ENCODE assay signal across 2 cellular contexts in the genomic region with DNA sequence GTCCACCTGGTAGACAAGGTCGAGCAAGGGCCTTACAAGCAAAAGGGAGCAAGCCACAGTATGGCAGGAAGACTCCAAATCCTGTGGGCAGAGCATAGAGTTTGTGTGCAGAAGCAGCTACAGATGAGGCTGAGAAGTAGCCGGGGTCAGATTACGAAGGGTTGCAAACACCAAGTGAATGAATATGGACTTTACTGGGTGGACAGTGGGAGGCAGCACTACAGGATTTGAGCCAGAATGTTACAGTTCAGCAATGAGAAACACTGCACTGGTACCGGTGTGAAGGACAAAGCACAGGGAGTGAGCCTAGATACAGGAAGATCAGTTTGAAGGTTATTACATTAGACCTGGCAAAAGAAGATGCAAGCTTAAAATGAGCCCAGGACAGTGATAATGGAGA.
TF ChIP-seq lines count a peak whose summit lies in the region.

No MANE protein-coding gene starts in this region.

TF ChIP-seq in SK-N-SH treated with all-trans-retinoic acid at 6 μM for 48 hours, 23 proteins besides CTCF, POLR2A, EP300 and RAD21 (continued from another document):
- TF ChIP-seq CSDC2 (CRISPR knock-in tag; IDR thresholded peaks at IDR 0.05) (no peak), BACH2 (CRISPR knock-in tag; IDR thresholded peaks at IDR 0.05; ENCODE audit: borderline replicate concordance) (no peak), TSHZ2 (CRISPR knock-in tag; IDR thresholded peaks at IDR 0.05) (no peak), PPARA (CRISPR knock-in tag; IDR thresholded peaks at IDR 0.05; ENCODE audit: borderline replicate concordance) (no peak), ISL1 (CRISPR knock-in tag; IDR thresholded peaks at IDR 0.05) (no peak), RARB (CRISPR knock-in tag; IDR thresholded peaks at IDR 0.05) (no peak), ARNTL (CRISPR knock-in tag; IDR thresholded peaks at IDR 0.05; ENCODE audit: borderline replicate concordance, low read depth) (no peak), CREB5 (CRISPR knock-in tag; IDR thresholded peaks at IDR 0.05; ENCODE audit: low read depth) (no peak), POU6F1 (CRISPR knock-in tag; IDR thresholded peaks at IDR 0.05; ENCODE audit: borderline replicate concordance, low read depth) (no peak), GLIS3 (CRISPR knock-in tag; IDR thresholded peaks at IDR 0.05) (no peak), ZNF70 (CRISPR knock-in tag; IDR thresholded peaks at IDR 0.05) (no peak), CSRNP3 (CRISPR knock-in tag; IDR thresholded peaks at IDR 0.05) (no peak), SNAI2 (CRISPR knock-in tag; IDR thresholded peaks at IDR 0.05) (no peak), ZFP30 (CRISPR knock-in tag; IDR thresholded peaks at IDR 0.05) (no peak), TCF4 (CRISPR knock-in tag; IDR thresholded peaks at IDR 0.05; ENCODE audit: borderline replicate concordance) (no peak)

TF ChIP-seq in SK-N-SH, 30 proteins besides CTCF, POLR2A, EP300 and RAD21 (continued from another document):
- TF ChIP-seq, protein P1, sequence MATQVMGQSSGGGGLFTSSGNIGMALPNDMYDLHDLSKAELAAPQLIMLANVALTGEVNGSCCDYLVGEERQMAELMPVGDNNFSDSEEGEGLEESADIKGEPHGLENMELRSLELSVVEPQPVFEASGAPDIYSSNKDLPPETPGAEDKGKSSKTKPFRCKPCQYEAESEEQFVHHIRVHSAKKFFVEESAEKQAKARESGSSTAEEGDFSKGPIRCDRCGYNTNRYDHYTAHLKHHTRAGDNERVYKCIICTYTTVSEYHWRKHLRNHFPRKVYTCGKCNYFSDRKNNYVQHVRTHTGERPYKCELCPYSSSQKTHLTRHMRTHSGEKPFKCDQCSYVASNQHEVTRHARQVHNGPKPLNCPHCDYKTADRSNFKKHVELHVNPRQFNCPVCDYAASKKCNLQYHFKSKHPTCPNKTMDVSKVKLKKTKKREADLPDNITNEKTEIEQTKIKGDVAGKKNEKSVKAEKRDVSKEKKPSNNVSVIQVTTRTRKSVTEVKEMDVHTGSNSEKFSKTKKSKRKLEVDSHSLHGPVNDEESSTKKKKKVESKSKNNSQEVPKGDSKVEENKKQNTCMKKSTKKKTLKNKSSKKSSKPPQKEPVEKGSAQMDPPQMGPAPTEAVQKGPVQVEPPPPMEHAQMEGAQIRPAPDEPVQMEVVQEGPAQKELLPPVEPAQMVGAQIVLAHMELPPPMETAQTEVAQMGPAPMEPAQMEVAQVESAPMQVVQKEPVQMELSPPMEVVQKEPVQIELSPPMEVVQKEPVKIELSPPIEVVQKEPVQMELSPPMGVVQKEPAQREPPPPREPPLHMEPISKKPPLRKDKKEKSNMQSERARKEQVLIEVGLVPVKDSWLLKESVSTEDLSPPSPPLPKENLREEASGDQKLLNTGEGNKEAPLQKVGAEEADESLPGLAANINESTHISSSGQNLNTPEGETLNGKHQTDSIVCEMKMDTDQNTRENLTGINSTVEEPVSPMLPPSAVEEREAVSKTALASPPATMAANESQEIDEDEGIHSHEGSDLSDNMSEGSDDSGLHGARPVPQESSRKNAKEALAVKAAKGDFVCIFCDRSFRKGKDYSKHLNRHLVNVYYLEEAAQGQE (IDR thresholded peaks at IDR 0.05; ENCODE audit: low read depth, low read length), result no peak
- TF ChIP-seq, protein P2, sequence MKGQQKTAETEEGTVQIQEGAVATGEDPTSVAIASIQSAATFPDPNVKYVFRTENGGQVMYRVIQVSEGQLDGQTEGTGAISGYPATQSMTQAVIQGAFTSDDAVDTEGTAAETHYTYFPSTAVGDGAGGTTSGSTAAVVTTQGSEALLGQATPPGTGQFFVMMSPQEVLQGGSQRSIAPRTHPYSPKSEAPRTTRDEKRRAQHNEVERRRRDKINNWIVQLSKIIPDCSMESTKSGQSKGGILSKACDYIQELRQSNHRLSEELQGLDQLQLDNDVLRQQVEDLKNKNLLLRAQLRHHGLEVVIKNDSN (IDR thresholded peaks at IDR 0.05; ENCODE audit: borderline replicate concordance, low read depth), result no peak
- TF ChIP-seq FOSL2 (IDR thresholded peaks at IDR 0.05; ENCODE audit: borderline replicate concordance, low read depth), result no peak
- no peak for TF ChIP-seq ELF1 (IDR thresholded peaks at IDR 0.05)
- no peak for TF ChIP-seq MXI1 (IDR thresholded peaks at IDR 0.05; ENCODE audit: low read depth, low read length)
- TF ChIP-seq, protein P3, sequence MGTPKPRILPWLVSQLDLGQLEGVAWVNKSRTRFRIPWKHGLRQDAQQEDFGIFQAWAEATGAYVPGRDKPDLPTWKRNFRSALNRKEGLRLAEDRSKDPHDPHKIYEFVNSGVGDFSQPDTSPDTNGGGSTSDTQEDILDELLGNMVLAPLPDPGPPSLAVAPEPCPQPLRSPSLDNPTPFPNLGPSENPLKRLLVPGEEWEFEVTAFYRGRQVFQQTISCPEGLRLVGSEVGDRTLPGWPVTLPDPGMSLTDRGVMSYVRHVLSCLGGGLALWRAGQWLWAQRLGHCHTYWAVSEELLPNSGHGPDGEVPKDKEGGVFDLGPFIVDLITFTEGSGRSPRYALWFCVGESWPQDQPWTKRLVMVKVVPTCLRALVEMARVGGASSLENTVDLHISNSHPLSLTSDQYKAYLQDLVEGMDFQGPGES (IDR thresholded peaks at IDR 0.05; ENCODE audit: low read depth, low read length), result no peak
- no peak for TF ChIP-seq GATA2 (CRISPR knock-in tag; IDR thresholded peaks at IDR 0.05)
TF ChIP-seq in SK-N-SH: peak in this region for 0.
